8 cellular contexts compared by ENCODE assay signal in the genomic region with DNA sequence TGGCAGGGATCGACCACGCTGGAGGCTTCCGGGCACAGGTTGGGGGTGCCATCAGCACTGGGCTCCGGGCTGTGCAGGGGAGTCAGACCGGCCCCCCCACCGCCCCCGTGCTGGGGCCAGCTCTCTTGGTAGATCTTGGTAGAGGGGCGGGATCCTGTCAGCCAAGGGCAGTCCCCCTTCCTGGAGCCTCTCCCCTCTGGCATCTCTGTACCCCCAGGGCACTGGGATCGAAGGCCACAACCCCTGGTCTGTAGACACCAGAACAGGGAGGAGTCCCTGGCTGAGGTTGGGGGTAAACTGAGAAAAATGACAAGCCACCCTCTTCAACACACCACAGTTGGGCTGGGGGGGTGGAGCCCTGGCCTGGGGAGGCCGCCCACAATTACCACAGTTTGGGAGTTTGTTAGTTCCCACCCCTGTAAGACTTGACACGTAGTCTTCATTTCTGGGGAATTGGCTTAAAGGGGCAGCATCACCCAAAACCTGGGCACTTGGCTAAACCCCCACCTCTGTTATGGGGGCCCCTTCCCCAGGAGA. TPM values are rescaled to one million over a fixed set of nuclear protein-coding genes. Genes with fewer than 3 reads are reported as not detected.
DNase-seq lines count a peak whose midpoint lies in the region; ATAC-seq, FAIRE-seq and TF ChIP-seq lines count a peak whose summit lies in the region.

No MANE protein-coding gene starts in this region.

- peak overlapping the region; percentile 73 to 76 for H3K4me3 Mint-ChIP-seq in activated T-cell treated with anti-CD3 and anti-CD28 coated beads, Interleukin-2, amount 50 U/mL, for 72 hours

- no peaks in the 10 kb centered on the region for H3K9me3 Mint-ChIP-seq in activated T-cell treated with anti-CD3 and anti-CD28 coated beads, Interleukin-2, amount 50 U/mL, for 72 hours

- TF ChIP-seq CTCF in stomach (IDR thresholded peaks at IDR 0.05) (no peak), GM13977 (IDR thresholded peaks at IDR 0.05; ENCODE audit: extremely low read depth, insufficient read depth, missing control alignments) (no peak)

- H3K4me3 ChIP-seq in stomach = peak overlapping the region; percentile 92 to 98 (median 95)

- TF ChIP-seq POLR2A in stomach (IDR thresholded peaks at IDR 0.05) = no peak

- intact Hi-C loops in stomach (cut with DNase I; ENCODE audit: low total_unique reads) = no loop called here

- peaks cover 12% of the 10 kb centered on the region for H3K4me1 Mint-ChIP-seq in activated T-cell treated with anti-CD3 and anti-CD28 coated beads, Interleukin-2, amount 50 U/mL, for 72 hours (ENCODE audit: low read depth)

- in situ Hi-C loops in GM13977 (cut with MboI; ENCODE audit: low pct_unique_long_range_greater_than_20kb, low sequenced_read_pairs, unreplicated experiment) = no loop called here

- H3K27me3 ChIP-seq in stomach = peaks cover 0 to 33% (median 12%) of the 10 kb centered on the region in 3 donors

- DNase-seq in HS-5 (ENCODE audit: low read depth) (peak; percentile 15), hepatic stellate cell (ENCODE audit: low spot score) (peak; percentile 56), stomach (no peak), LoVo (ENCODE audit: low spot score) (no peak), GM13977 (ENCODE audit: low spot score) (no peak), OCI-M2 (lab: John Stamatoyannopoulos, UW; ENCODE audit: unreplicated experiment) (no peak), GM19239 (ENCODE audit: insufficient read length, low spot score) (no peak)
- peak in 1 of 2 donors; percentile 6 for DNase-seq in activated T-cell treated with anti-CD3 and anti-CD28 coated beads, Interleukin-2, amount 50 U/mL, for 72 hours

- peaks cover 0 to 25% (median 0%) of the 10 kb centered on the region in 4 donors for H3K36me3 ChIP-seq in stomach

- peak overlapping the region in 4 of 5 donors; percentile 57 to 82 (median 75) for H3K27ac ChIP-seq in stomach

- no peak for TF ChIP-seq EP300 in stomach (IDR thresholded peaks at IDR 0.05)

- no peak overlapping the region for H3K27ac Mint-ChIP-seq in activated T-cell treated with anti-CD3 and anti-CD28 coated beads, Interleukin-2, amount 50 U/mL, for 72 hours

- no peaks in the 10 kb centered on the region for H3K9me3 ChIP-seq in stomach

- H3K27me3 Mint-ChIP-seq in activated T-cell treated with anti-CD3 and anti-CD28 coated beads, Interleukin-2, amount 50 U/mL, for 72 hours (ENCODE audit: low read depth) = peaks cover 18% of the 10 kb centered on the region

- no peak for ATAC-seq in activated T-cell treated with anti-CD3 and anti-CD28 coated beads, Interleukin-2, amount 50 U/mL, for 72 hours (replicated peaks in 1 of 2)

- peaks cover 13 to 32% (median 29%) of the 10 kb centered on the region in 4 donors for H3K4me1 ChIP-seq in stomach

- 38 to 52% (median 46%) methylated on average over 8 to 11 of the region's 11 CpGs for WGBS in stomach, 5 donors

- H3K36me3 Mint-ChIP-seq in activated T-cell treated with anti-CD3 and anti-CD28 coated beads, Interleukin-2, amount 50 U/mL, for 72 hours (ENCODE audit: insufficient read depth in 2 of 2) = no peaks in the 10 kb centered on the region

- FAIRE-seq in GM19239 (lab: Jason Lieb, UNC) = no peak

RNA-seq across cellular contexts. Expression of gene CERCAM, which starts 0.9 kb away (rescaled TPM):
- 1 to 10 TPM; 2.7 to 5.9 TPM for total RNA-seq in activated T-cell treated with anti-CD3 and anti-CD28 coated beads, Interleukin-2, amount 50 U/mL, for 72 hours
- 10 to 100 TPM in 4 of 5 donors, 1 to 10 TPM in 1; 5.5 to 22.8 (median 13.9) TPM for total RNA-seq in stomach
- 10 to 100 TPM in 2 of 3 donors, 1 to 10 TPM in 1; 6.3 to 12.1 (median 10.6) TPM for polyA plus RNA-seq in stomach

RNA-seq across cellular contexts. Expression of gene ODF2, which starts 34.3 kb away (rescaled TPM):
- total RNA-seq in activated T-cell treated with anti-CD3 and anti-CD28 coated beads, Interleukin-2, amount 50 U/mL, for 72 hours = 10 to 100 TPM; 64.8 to 87.3 TPM
- 10 to 100 TPM in 4 of 5 donors, 1 to 10 TPM in 1; 9.4 to 42.4 (median 19.4) TPM for total RNA-seq in stomach
- polyA plus RNA-seq in stomach = 10 to 100 TPM in 1 of 3 donors, 1 to 10 TPM in 2; 7.2 to 12.7 (median 9.3) TPM

RNA-seq across cellular contexts. Expression of gene URM1, which starts 50.4 kb away (rescaled TPM):
- total RNA-seq in activated T-cell treated with anti-CD3 and anti-CD28 coated beads, Interleukin-2, amount 50 U/mL, for 72 hours = 10 to 100 TPM; 62.8 to 69.3 TPM
- 10 to 100 TPM in 3 of 5 donors, 1 to 10 TPM in 1, under 1 TPM in 1; 0.58 to 28.3 (median 10.1) TPM for total RNA-seq in stomach
- 10 to 100 TPM; 41.0 to 59.3 (median 49.7) TPM for polyA plus RNA-seq in stomach

Comparison
In these comparisons a context has a peak if more than half of its experiments do, and no peak if none do; other contexts are left out.
1. DNase-seq: peak in HS-5 (single experiment) and hepatic stellate cell (single experiment); none in stomach (single experiment), LoVo (single experiment), GM13977 (single experiment), OCI-M2 (single experiment) and GM19239 (single experiment).